ENCODE assay signal across 35 cellular contexts in the genomic region with DNA sequence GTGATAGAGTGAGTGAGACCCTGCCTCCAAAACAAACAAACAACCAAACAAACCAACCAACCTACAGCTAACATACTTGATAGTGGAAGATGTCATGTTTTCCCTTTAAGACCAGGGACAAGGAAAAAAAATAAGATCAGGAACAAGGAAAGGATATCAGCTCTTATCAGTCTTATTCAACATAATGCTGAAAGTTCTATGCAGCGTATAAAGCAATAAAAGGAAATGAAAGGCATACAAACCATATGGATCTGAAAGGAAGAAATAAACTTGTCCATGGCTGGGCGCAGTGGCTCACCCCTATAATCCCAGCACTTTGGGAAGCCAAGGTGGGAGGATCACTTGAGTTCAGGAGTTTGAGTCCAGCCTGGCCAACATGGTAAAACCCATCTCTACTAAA.
"Had no signal": no experiment of that assay in that cellular context is flagged by ENCODE, and none has a peak within 500 bp of the region (broad histone marks: within the 10 kb centered on the region; RNA-seq: fewer than 3 reads in every experiment).

No MANE protein-coding gene starts in this region.

- H3K4me3 Mint-ChIP-seq: activated B cell treated with CpG ODN at 0.5 μM for 24 hours; activated CD4-positive, alpha-beta memory T cell treated with anti-CD3 and anti-CD28 coated beads for 36 hours; activated CD4-positive, alpha-beta T cell treated with anti-CD3 and anti-CD28 coated beads, Interleukin-2, amount 10 ng/mL, durations not matched to agents 24 days and 14 days; activated CD8-positive, alpha-beta T cell treated with anti-CD3 and anti-CD28 coated beads for 36 hours; activated naive CD4-positive, alpha-beta T cell treated with anti-CD3 and anti-CD28 coated beads, Interleukin-2, amount 10 ng/mL, durations not matched to agents 7 days and 5 days; activated naive CD4-positive, alpha-beta T cell treated with anti-CD3 and anti-CD28 coated beads, Interleukin-2, amount 50 U/mL, for 24 hours; activated naive CD8-positive, alpha-beta T cell; T-helper 1 cell treated with Interleukin-12 subunit alpha and Interleukin-12 subunit beta and Interleukin-4 antibody, amounts not matched to agents 30 μg/mL and 1 μg/mL, for 36 hours; T-helper 2 cell treated with Interferon-gamma antibody and Interleukin-4, amounts not matched to agents 5 μg/mL and 100 μg/mL, for 36 hours had no signal

- H3K27ac ChIP-seq: adrenal gland, body of pancreas, brain microvascular endothelial cell, breast epithelium, VCaP had no signal

- H3K27me3 Mint-ChIP-seq: activated CD8-positive, alpha-beta T cell treated with anti-CD3 and anti-CD28 coated beads for 36 hours; activated naive CD4-positive, alpha-beta T cell treated with anti-CD3 and anti-CD28 coated beads, Interleukin-2, amount 50 U/mL, for 24 hours; activated naive CD8-positive, alpha-beta T cell had no signal

- H3K4me1 ChIP-seq: adrenal gland, body of pancreas, breast epithelium had no signal

- FAIRE-seq: astrocyte, TTC549 had no signal

- H3K27me3 ChIP-seq: adrenal gland, body of pancreas, brain microvascular endothelial cell, breast epithelium had no signal

- DNase-seq: activated B cell treated with CpG ODN at 0.5 μM for 24 hours; activated CD4-positive, alpha-beta memory T cell treated with anti-CD3 and anti-CD28 coated beads for 36 hours; activated CD4-positive, alpha-beta T cell treated with anti-CD3 and anti-CD28 coated beads for 4 hours; activated CD4-positive, alpha-beta T cell treated with anti-CD3 and anti-CD28 coated beads, Interleukin-2, amount 10 ng/mL, durations not matched to agents 24 days and 14 days; activated CD4-positive, alpha-beta T cell treated with anti-CD3 and anti-CD28 coated beads, Interleukin-2, amount 50 U/mL, for 1 hour; activated CD4-positive, alpha-beta T cell treated with anti-CD3 and anti-CD28 coated beads, Interleukin-2, amount 50 U/mL, for 4 hours; activated CD4-positive, CD25-positive, alpha-beta regulatory T cell treated with anti-CD3 and anti-CD28 coated beads, Interleukin-2, amount 50 U/mL, for 72 hours; activated CD8-positive, alpha-beta memory T cell treated with anti-CD3 and anti-CD28 coated beads, Interleukin-2, amount 50 U/mL, for 4 hours; activated CD8-positive, alpha-beta T cell treated with anti-CD3 and anti-CD28 coated beads for 36 hours; activated effector memory CD4-positive, alpha-beta T cell treated with Interleukin-2 at 50 U/mL for 16 hours; activated gamma-delta T cell; activated naive CD4-positive, alpha-beta T cell treated with anti-CD3 and anti-CD28 coated beads, Interleukin-2, amount 10 ng/mL, durations not matched to agents 7 days and 5 days; activated naive CD4-positive, alpha-beta T cell treated with Interleukin-2 at 50 U/mL for 16 hours; activated T-cell treated with anti-CD3 and anti-CD28 coated beads for 4 hours; activated T-cell treated with anti-CD3 and anti-CD28 coated beads, Interleukin-2, amount 50 U/mL, for 1 hour; activated T-cell treated with anti-CD3 and anti-CD28 coated beads, Interleukin-2, amount 50 U/mL, for 48 hours; adrenal gland; amniotic stem cell; aorta; body of pancreas; brain microvascular endothelial cell; central memory CD4-positive, alpha-beta T cell; SW 1271; T-helper 1 cell; T-helper 2 cell; T-helper 9 cell had no signal

- H3K4me1 Mint-ChIP-seq: activated B cell treated with CpG ODN at 0.5 μM for 24 hours; activated CD4-positive, alpha-beta T cell treated with anti-CD3 and anti-CD28 coated beads, Interleukin-2, amount 10 ng/mL, durations not matched to agents 24 days and 14 days; activated naive CD4-positive, alpha-beta T cell treated with anti-CD3 and anti-CD28 coated beads, Interleukin-2, amount 10 ng/mL, durations not matched to agents 7 days and 5 days; activated naive CD4-positive, alpha-beta T cell treated with anti-CD3 and anti-CD28 coated beads, Interleukin-2, amount 50 U/mL, for 24 hours had no signal

- H3K36me3 ChIP-seq: adrenal gland, brain microvascular endothelial cell, breast epithelium had no signal

- H3K27ac Mint-ChIP-seq: activated B cell treated with CpG ODN at 0.5 μM for 24 hours; activated CD4-positive, alpha-beta memory T cell treated with anti-CD3 and anti-CD28 coated beads for 36 hours; activated CD4-positive, alpha-beta T cell treated with anti-CD3 and anti-CD28 coated beads, Interleukin-2, amount 10 ng/mL, durations not matched to agents 24 days and 14 days; activated CD8-positive, alpha-beta T cell treated with anti-CD3 and anti-CD28 coated beads for 36 hours; activated naive CD4-positive, alpha-beta T cell treated with anti-CD3 and anti-CD28 coated beads, Interleukin-2, amount 10 ng/mL, durations not matched to agents 7 days and 5 days; activated naive CD4-positive, alpha-beta T cell treated with anti-CD3 and anti-CD28 coated beads, Interleukin-2, amount 50 U/mL, for 24 hours; activated naive CD8-positive, alpha-beta T cell; activated T-helper 2 cell treated with anti-CD3 and anti-CD28 coated beads, Interferon-gamma antibody, Interleukin-2, Interleukin-4, amounts not matched to agents 10 μg/mL and 5 μg/mL and 100 μg/mL, durations not matched to agents 14 hours and 24 hours and 36 hours; T-helper 1 cell treated with Interleukin-12 subunit alpha and Interleukin-12 subunit beta and Interleukin-4 antibody, amounts not matched to agents 30 μg/mL and 1 μg/mL, for 36 hours; T-helper 2 cell treated with Interferon-gamma antibody and Interleukin-4, amounts not matched to agents 5 μg/mL and 100 μg/mL, for 36 hours had no signal

- H3K4me3 ChIP-seq: adrenal gland, body of pancreas, breast epithelium had no signal

- ATAC-seq: activated CD8-positive, alpha-beta T cell treated with anti-CD3 and anti-CD28 coated beads for 36 hours; body of pancreas had no signal

- H3K9me3 ChIP-seq: adrenal gland had no signal
